Comparison of ENCODE assay signal across 8 cellular contexts in the genomic region with DNA sequence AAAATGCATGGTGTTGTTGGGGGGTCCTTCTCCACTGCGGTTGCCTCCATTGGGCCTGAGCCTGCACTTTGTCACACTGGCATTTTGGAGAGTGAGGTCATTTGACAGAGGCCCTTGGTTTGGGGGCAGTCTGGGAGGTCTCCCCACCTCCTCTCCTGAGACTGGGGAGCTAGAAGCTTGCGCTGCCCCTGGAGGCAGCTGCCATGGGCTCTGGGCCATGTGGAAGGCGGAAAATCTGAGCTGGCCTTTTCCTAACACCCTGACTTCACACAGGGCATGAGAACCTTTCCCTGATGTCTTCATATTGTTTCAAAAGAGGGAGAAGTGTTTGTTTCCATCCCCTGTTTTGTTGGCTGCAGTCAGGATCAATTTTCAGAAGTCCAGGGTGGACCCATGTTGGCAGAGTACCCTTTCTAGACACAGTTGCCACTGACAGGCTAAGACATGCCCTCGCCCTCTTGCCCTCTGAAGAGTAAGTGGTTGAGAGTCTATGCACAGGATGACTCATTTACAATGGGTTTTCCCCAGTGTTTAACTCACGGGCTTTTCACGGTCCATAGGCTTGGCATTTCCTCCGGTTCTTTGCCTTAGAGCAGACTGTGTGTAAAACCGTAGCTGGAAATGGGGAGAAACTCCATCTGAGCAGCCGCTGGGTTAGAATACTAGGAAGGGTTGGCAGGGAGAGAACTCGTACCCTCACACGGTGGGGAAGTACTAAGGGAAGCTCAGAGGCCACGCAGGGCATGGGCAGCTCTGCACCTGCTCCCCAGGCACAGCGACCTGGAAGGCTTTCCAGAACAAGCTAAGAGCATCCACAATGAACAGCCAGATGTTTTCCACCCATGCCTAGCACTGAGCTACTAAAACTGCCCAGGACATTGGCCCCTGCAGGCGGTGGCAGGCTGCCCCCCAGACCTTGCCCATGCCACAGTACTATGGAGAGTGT.
DNase-seq lines count a peak whose midpoint lies in the region; ATAC-seq lines count a peak whose summit lies in the region.

No MANE protein-coding gene starts in this region.

- peaks cover 46% of the 10 kb centered on the region for H3K4me1 Mint-ChIP-seq in stimulated activated memory B cell treated with anti-CD40 and anti-IgM and Interleukin-4, amounts not matched to agents 10 μg/mL and 1 μg/mL and 100 μg/mL, for 72 hours

- H3K36me3 Mint-ChIP-seq in stimulated activated memory B cell treated with anti-CD40 and anti-IgM and Interleukin-4, amounts not matched to agents 10 μg/mL and 1 μg/mL and 100 μg/mL, for 72 hours: no peaks in the 10 kb centered on the region

- H3K27me3 Mint-ChIP-seq in stimulated activated memory B cell treated with anti-CD40 and anti-IgM and Interleukin-4, amounts not matched to agents 10 μg/mL and 1 μg/mL and 100 μg/mL, for 72 hours: peaks cover 27% of the 10 kb centered on the region

- peaks cover 2% of the 10 kb centered on the region for H3K9me3 Mint-ChIP-seq in stimulated activated memory B cell treated with anti-CD40 and anti-IgM and Interleukin-4, amounts not matched to agents 10 μg/mL and 1 μg/mL and 100 μg/mL, for 72 hours

- DNase-seq in activated CD4-positive, alpha-beta T cell treated with anti-CD3 and anti-CD28 coated beads for 48 hours: peak; percentile 13
- no peak for DNase-seq in activated CD4-positive, alpha-beta T cell treated with anti-CD3 and anti-CD28 coated beads, Interleukin-2, amount 50 U/mL, for 4 hours
- DNase-seq in astrocyte of the hippocampus (ENCODE audit: low read depth, low spot score): peak; percentile 81
- no peak for DNase-seq in pons (ENCODE audit: low spot score)
- no peak for DNase-seq in NCI-H1092 (lab: John Stamatoyannopoulos, UW)
- no peak for DNase-seq in stimulated activated naive CD4-positive, alpha-beta T cell (lab: John Stamatoyannopoulos, UW)

- H3K27ac Mint-ChIP-seq in stimulated activated memory B cell treated with anti-CD40 and anti-IgM and Interleukin-4, amounts not matched to agents 10 μg/mL and 1 μg/mL and 100 μg/mL, for 72 hours: peak overlapping the region; percentile 72

- H3K4me3 Mint-ChIP-seq in stimulated activated memory B cell treated with anti-CD40 and anti-IgM and Interleukin-4, amounts not matched to agents 10 μg/mL and 1 μg/mL and 100 μg/mL, for 72 hours: peak overlapping the region; percentile 29

- ATAC-seq in HG03354 (IDR thresholded peaks at IDR 0.05; ENCODE audit: poor library complexity, severe bottlenecking, unreplicated experiment): peak; percentile 80
- peak; percentile 93 for ATAC-seq in stimulated activated memory B cell treated with anti-CD40 and anti-IgM and Interleukin-4, amounts not matched to agents 10 μg/mL and 1 μg/mL and 100 μg/mL, for 72 hours

Comparison
In these comparisons a context has a peak if more than half of its experiments do, and no peak if none do; other contexts are left out.
1. DNase-seq: peak in activated CD4-positive, alpha-beta T cell treated with anti-CD3 and anti-CD28 coated beads for 48 hours (single experiment) and astrocyte of the hippocampus (single experiment); none in activated CD4-positive, alpha-beta T cell treated with anti-CD3 and anti-CD28 coated beads, Interleukin-2, amount 50 U/mL, for 4 hours (0 of 2), pons (single experiment), NCI-H1092 (single experiment) and stimulated activated naive CD4-positive, alpha-beta T cell (0 of 6).